Comparison of ENCODE assay signal across 7 cellular contexts in genomic region chr6:151523034-151523433, GRCh38. TPM values are rescaled to one million over a fixed set of nuclear protein-coding genes. Genes with fewer than 3 reads are reported as not detected.
"Had no signal": no experiment of that assay in that cellular context is flagged by ENCODE, and none has a peak within 500 bp of the region (broad histone marks: within the 10 kb centered on the region; RNA-seq: fewer than 3 reads in every experiment).

No MANE protein-coding gene starts in this region.

- H3K27ac ChIP-seq: HL-60, KMS-11 had no signal

- H3K9ac ChIP-seq: KMS-11 had no signal

- DNase-seq: KBM-7, KG1 had no signal

- FAIRE-seq: HTR-8/SVneo had no signal

- H3K4me2 ChIP-seq: KMS-11 had no signal

RNA-seq across cellular contexts. Expression of gene CCDC170, which starts 29.2 kb away (rescaled TPM):
- total RNA-seq: HT1080 had no signal
- polyA plus RNA-seq: IgD-negative memory B cell had no signal
